9 cellular contexts compared by ENCODE assay signal in genomic region chr12:96571101-96571862, GRCh38.
DNase-seq lines count a peak whose midpoint lies in the region; ATAC-seq and TF ChIP-seq lines count a peak whose summit lies in the region.
"Had no signal": no experiment of that assay in that cellular context is flagged by ENCODE, and none has a peak within 500 bp of the region (broad histone marks: within the 10 kb centered on the region; RNA-seq: fewer than 3 reads in every experiment).

No MANE protein-coding gene starts in this region.

- no peaks in the 10 kb centered on the region for H3K9me3 ChIP-seq in heart left ventricle

- in situ Hi-C loops in KBM-7 (cut with MboI; ENCODE audit: low pct_unique_long_range_greater_than_20kb, low sequenced_read_pairs): no loop called here

- no peaks in the 10 kb centered on the region for H3K9me3 Mint-ChIP-seq in activated naive CD8-positive, alpha-beta T cell treated with anti-CD3 and anti-CD28 coated beads, Interleukin-2, amount 50 U/mL, for 24 hours

- peak; percentile 89 for ATAC-seq in GM18517 (IDR thresholded peaks at IDR 0.05; ENCODE audit: unreplicated experiment)
- peak; percentile 84 for ATAC-seq in GM21360 (IDR thresholded peaks at IDR 0.05; ENCODE audit: unreplicated experiment)
- peak; percentile 84 for ATAC-seq in HG03135 (IDR thresholded peaks at IDR 0.05; ENCODE audit: unreplicated experiment)
- ATAC-seq in activated naive CD8-positive, alpha-beta T cell treated with anti-CD3 and anti-CD28 coated beads, Interleukin-2, amount 50 U/mL, for 24 hours: peak; percentile 95
- ATAC-seq in heart left ventricle: no peak

- peaks cover 24% of the 10 kb centered on the region for H3K4me1 Mint-ChIP-seq in activated naive CD8-positive, alpha-beta T cell treated with anti-CD3 and anti-CD28 coated beads, Interleukin-2, amount 50 U/mL, for 24 hours

- TF ChIP-seq CTCF in heart left ventricle (IDR thresholded peaks at IDR 0.05): no peak

- DNase-seq in activated naive CD8-positive, alpha-beta T cell treated with anti-CD3 and anti-CD28 coated beads, Interleukin-2, amount 50 U/mL, for 24 hours: no peak
- no peak for DNase-seq in SHP77 (lab: John Stamatoyannopoulos, UW)
- DNase-seq in KBM-7: no peak
- DNase-seq in effector CD4-positive, alpha-beta T cell: no peak
- no peak for DNase-seq in heart left ventricle

- peak overlapping the region; percentile 81 for H3K27ac Mint-ChIP-seq in activated naive CD8-positive, alpha-beta T cell treated with anti-CD3 and anti-CD28 coated beads, Interleukin-2, amount 50 U/mL, for 24 hours

- H3K27ac ChIP-seq in heart left ventricle: no peak overlapping the region

- no peak overlapping the region for H3K4me3 ChIP-seq in heart left ventricle
- H3K4me3 ChIP-seq: lung had no signal

- no peak overlapping the region for H3K4me3 Mint-ChIP-seq in activated naive CD8-positive, alpha-beta T cell treated with anti-CD3 and anti-CD28 coated beads, Interleukin-2, amount 50 U/mL, for 24 hours

- no peaks in the 10 kb centered on the region for H3K36me3 ChIP-seq in heart left ventricle

- intact Hi-C loops in heart left ventricle (cut with DNase I): loop anchor here in 5 of 10 donors (10.0 kb wide), 5 partner anchors 414 to 1824 kb away; no protein-coding TSS in a partner anchor

- H3K27me3 ChIP-seq in heart left ventricle: peaks cover 0 to 4% (median 0%) of the 10 kb centered on the region in 9 donors

- H3K27me3 Mint-ChIP-seq in activated naive CD8-positive, alpha-beta T cell treated with anti-CD3 and anti-CD28 coated beads, Interleukin-2, amount 50 U/mL, for 24 hours: peaks cover 32% of the 10 kb centered on the region

- no peaks in the 10 kb centered on the region for H3K36me3 Mint-ChIP-seq in activated naive CD8-positive, alpha-beta T cell treated with anti-CD3 and anti-CD28 coated beads, Interleukin-2, amount 50 U/mL, for 24 hours (ENCODE audit: low read depth)

- no peak for TF ChIP-seq POLR2A in heart left ventricle (IDR thresholded peaks at IDR 0.05)

- no peaks in the 10 kb centered on the region for H3K4me1 ChIP-seq in heart left ventricle

- WGBS in heart left ventricle, 4 donors: 78 to 82% (median 81%) methylated on average over 4 of the region's 4 CpGs

Comparison
In these comparisons a context has a peak if more than half of its experiments do, and no peak if none do; other contexts are left out.
1. ATAC-seq: peak in GM18517 (single experiment), GM21360 (single experiment), HG03135 (single experiment) and activated naive CD8-positive, alpha-beta T cell treated with anti-CD3 and anti-CD28 coated beads, Interleukin-2, amount 50 U/mL, for 24 hours (single experiment); none in heart left ventricle (0 of 4).